In genomic region chr9:112535364-112535763, GRCh38 we compare ENCODE assay signal across 22 cellular contexts. TPM values are rescaled to one million over a fixed set of nuclear protein-coding genes. Genes with fewer than 3 reads are reported as not detected.
DNase-seq lines count a peak whose midpoint lies in the region; ATAC-seq and TF ChIP-seq lines count a peak whose summit lies in the region.
"Had no signal": no experiment of that assay in that cellular context is flagged by ENCODE, and none has a peak within 500 bp of the region (broad histone marks: within the 10 kb centered on the region; RNA-seq: fewer than 3 reads in every experiment).

No MANE protein-coding gene starts in this region.

- H3K4me3 Mint-ChIP-seq in chondrocyte (ENCODE audit: unreplicated experiment) = no peak overlapping the region
- H3K4me3 Mint-ChIP-seq: B cell had no signal

- ATAC-seq in GM18511 (IDR thresholded peaks at IDR 0.05; ENCODE audit: unreplicated experiment) = no peak
- no peak for ATAC-seq in GM19455 (IDR thresholded peaks at IDR 0.05; ENCODE audit: unreplicated experiment)
- ATAC-seq: lower lobe of right lung had no signal

- DNase-seq in AG09319 (ENCODE audit: extremely low read depth, low read depth) = peak; percentile 28
- DNase-seq in NCI-H446 treated with DMSO at 0.1 percent for 48 hours (lab: John Stamatoyannopoulos, UW) = peak; percentile 39
- no peak for DNase-seq in chondrocyte (ENCODE audit: low spot score)
- DNase-seq in glomerular endothelial cell (ENCODE audit: extremely low read depth, low read depth, low spot score) = peak; percentile 12
- no peak for DNase-seq in COLO668 (lab: John Stamatoyannopoulos, UW; ENCODE audit: unreplicated experiment)
- no peak for DNase-seq in foreskin melanocyte
- DNase-seq: activated CD4-positive, alpha-beta T cell treated with anti-CD3 and anti-CD28 coated beads for 48 hours; activated naive CD4-positive, alpha-beta T cell; activated T-cell treated with anti-CD3 and anti-CD28 coated beads, Interleukin-2, amount 50 U/mL, for 48 hours; DMS53; dorsolateral prefrontal cortex; kidney; lower lobe of right lung; MV-4-11; NCI-H146; NCI-H2171; NCI-H524 treated with DMSO at 0.1 percent for 48 hours; stomach; T-helper 2 cell had no signal

- no peaks in the 10 kb centered on the region for H3K36me3 Mint-ChIP-seq in chondrocyte (ENCODE audit: low read depth)

- H3K9me3 Mint-ChIP-seq in chondrocyte (ENCODE audit: low read depth) = no peaks in the 10 kb centered on the region

- H3K27ac Mint-ChIP-seq in chondrocyte (ENCODE audit: unreplicated experiment) = peak overlapping the region; percentile 55
- H3K27ac Mint-ChIP-seq: B cell had no signal

- H3K27me3 Mint-ChIP-seq in chondrocyte (ENCODE audit: low read depth) = no peaks in the 10 kb centered on the region
- H3K27me3 Mint-ChIP-seq: B cell had no signal

- peaks cover 39% of the 10 kb centered on the region for H3K4me1 Mint-ChIP-seq in chondrocyte (ENCODE audit: low read depth)

- TF ChIP-seq CTCF in AG09319 (IDR thresholded peaks at IDR 0.05; ENCODE audit: low read depth, low read length) = no peak
- no peak for TF ChIP-seq CTCF in chondrocyte (IDR thresholded peaks at IDR 0.05)

RNA-seq across cellular contexts. Expression of gene KIAA1958, which starts 48.7 kb away (rescaled TPM):
- total RNA-seq in chondrocyte (3.1 to 4.4 TPM (median 3.8 TPM) in 3 replicates), glomerular endothelial cell (1.3 and 2.6 TPM in 2 replicates)

Comparison
In these comparisons a context has a peak if more than half of its experiments do, and no peak if none do; other contexts are left out.
1. DNase-seq: peak in AG09319 (single experiment), NCI-H446 treated with DMSO at 0.1 percent for 48 hours (single experiment) and glomerular endothelial cell (single experiment); none in chondrocyte (single experiment), COLO668 (single experiment) and foreskin melanocyte (single experiment).